1 cellular context compared by ENCODE assay signal in genomic region chr16:88770459-88771293, GRCh38.
TF ChIP-seq lines count a peak whose summit lies in the region.

No MANE protein-coding gene starts in this region.

TF ChIP-seq in HEK293, 187 proteins besides CTCF, POLR2A, EP300 and RAD21 (continued from another document and continues in another):
- TF ChIP-seq ATF2 (tag by site-specific recombination; IDR thresholded peaks at IDR 0.05; ENCODE audit: low read depth) = no peak; the same call in 1 of the 2 replicates
- TF ChIP-seq ZNF677 (tag by site-specific recombination; IDR thresholded peaks at IDR 0.05) = no peak
- TF ChIP-seq ZNF366 (tag by site-specific recombination; conservative IDR thresholded peaks at IDR 0.05) = peak; percentile 49
- no peak for TF ChIP-seq ZNF311 (tag by site-specific recombination; IDR thresholded peaks at IDR 0.05; ENCODE audit: borderline replicate concordance)
- TF ChIP-seq OVOL3 (tag by site-specific recombination; IDR thresholded peaks at IDR 0.05) = no peak
- TF ChIP-seq ZNF501 (tag by site-specific recombination; IDR thresholded peaks at IDR 0.05) = no peak
- peak; percentile 91 for TF ChIP-seq ZEB2 (tag by site-specific recombination; IDR thresholded peaks at IDR 0.05)
- TF ChIP-seq PRDM6 (tag by site-specific recombination; IDR thresholded peaks at IDR 0.05) = no peak
- peak; percentile 86 for TF ChIP-seq ZBTB17 (tag by site-specific recombination; IDR thresholded peaks at IDR 0.05)
- no peak for TF ChIP-seq ZNF626 (tag by site-specific recombination; IDR thresholded peaks at IDR 0.05)
- peak; percentile 25; the same call in 1 of the 2 replicates for TF ChIP-seq ZSCAN30 (tag by site-specific recombination; IDR thresholded peaks at IDR 0.05)
- TF ChIP-seq MYNN (tag by site-specific recombination; IDR thresholded peaks at IDR 0.05; ENCODE audit: borderline replicate concordance) = no peak
- no peak for TF ChIP-seq ZNF350 (tag by site-specific recombination; IDR thresholded peaks at IDR 0.05)
- no peak for TF ChIP-seq ZNF785 (tag by site-specific recombination; IDR thresholded peaks at IDR 0.05)
- TF ChIP-seq GLI2 (tag by site-specific recombination; IDR thresholded peaks at IDR 0.05; ENCODE audit: borderline replicate concordance, low read depth) = no peak
- TF ChIP-seq ZXDB (tag by site-specific recombination; IDR thresholded peaks at IDR 0.05) = peak; percentile 88
- no peak for TF ChIP-seq ZNF133 (tag by site-specific recombination; IDR thresholded peaks at IDR 0.05)
- no peak for TF ChIP-seq ZNF248 (tag by site-specific recombination; IDR thresholded peaks at IDR 0.05)
- no peak for TF ChIP-seq PRDM1 (tag by site-specific recombination; IDR thresholded peaks at IDR 0.05)
- TF ChIP-seq PRDM10 (tag by site-specific recombination; IDR thresholded peaks at IDR 0.05) = peak; percentile 93
- no peak for TF ChIP-seq ZNF302 (tag by site-specific recombination; IDR thresholded peaks at IDR 0.05; ENCODE audit: low read depth)
- no peak for TF ChIP-seq ZNF23 (tag by site-specific recombination; IDR thresholded peaks at IDR 0.05; ENCODE audit: borderline replicate concordance)
- peak; percentile 64 for TF ChIP-seq IKZF3 (tag by site-specific recombination; IDR thresholded peaks at IDR 0.05)
- TF ChIP-seq ZNF324 (tag by site-specific recombination; IDR thresholded peaks at IDR 0.05) = peak; percentile 53
- TF ChIP-seq OSR2 (tag by site-specific recombination; IDR thresholded peaks at IDR 0.05) = peak; percentile 85
- TF ChIP-seq ZNF423 (tag by site-specific recombination; IDR thresholded peaks at IDR 0.05) = peak; percentile 98
- no peak for TF ChIP-seq ZNF169 (tag by site-specific recombination; IDR thresholded peaks at IDR 0.05)
- no peak for TF ChIP-seq BCL6B (tag by site-specific recombination; IDR thresholded peaks at IDR 0.05)
- TF ChIP-seq KLF1 (tag by site-specific recombination; IDR thresholded peaks at IDR 0.05) = peak; percentile 99
- no peak for TF ChIP-seq ZNF24 (tag by site-specific recombination; IDR thresholded peaks at IDR 0.05)
- no peak for TF ChIP-seq ZNF701 (tag by site-specific recombination; IDR thresholded peaks at IDR 0.05)
- no peak for TF ChIP-seq ZBTB11 (tag by site-specific recombination; conservative IDR thresholded peaks at IDR 0.05; ENCODE audit: low read depth)
- TF ChIP-seq KLF10 (tag by site-specific recombination; IDR thresholded peaks at IDR 0.05) = peak; percentile 56
- TF ChIP-seq SP7 (tag by site-specific recombination; IDR thresholded peaks at IDR 0.05) = peak; percentile 95
- peak; percentile 73; the same call in 1 of the 2 replicates for TF ChIP-seq ZFP69B (tag by site-specific recombination; IDR thresholded peaks at IDR 0.05)
- TF ChIP-seq YY2 (tag by site-specific recombination; IDR thresholded peaks at IDR 0.05) = no peak
- TF ChIP-seq ZNF518A (tag by site-specific recombination; conservative IDR thresholded peaks at IDR 0.05; ENCODE audit: low read depth) = no peak
- TF ChIP-seq ZNF707 (tag by site-specific recombination; IDR thresholded peaks at IDR 0.05) = no peak
- no peak for TF ChIP-seq ZSCAN5A (tag by site-specific recombination; IDR thresholded peaks at IDR 0.05)
- no peak for TF ChIP-seq ZNF777 (tag by site-specific recombination; IDR thresholded peaks at IDR 0.05; ENCODE audit: borderline replicate concordance)
- TF ChIP-seq KLF9 (tag by site-specific recombination; IDR thresholded peaks at IDR 0.05; ENCODE audit: low read depth) = peak; percentile 77; the same call in 1 of the 2 replicates
- no peak for TF ChIP-seq ZNF544 (tag by site-specific recombination; IDR thresholded peaks at IDR 0.05)
- no peak for TF ChIP-seq ZNF138 (tag by site-specific recombination; IDR thresholded peaks at IDR 0.05; ENCODE audit: borderline replicate concordance)
- peak; percentile 20; the same call in 1 of the 2 replicates for TF ChIP-seq ZBTB48 (tag by site-specific recombination; IDR thresholded peaks at IDR 0.05)
- no peak for TF ChIP-seq ZNF140 (tag by site-specific recombination; IDR thresholded peaks at IDR 0.05)
- peak; percentile 72 for TF ChIP-seq ZBTB6 (tag by site-specific recombination; IDR thresholded peaks at IDR 0.05)
- no peak for TF ChIP-seq GFI1B (tag by site-specific recombination; IDR thresholded peaks at IDR 0.05)
- TF ChIP-seq GLIS1 (tag by site-specific recombination; IDR thresholded peaks at IDR 0.05) = peak; percentile 99
